ENCODE assay signal across 28 cellular contexts in genomic region chr3:127017229-127017628, GRCh38.
"Had no signal": no experiment of that assay in that cellular context is flagged by ENCODE, and none has a peak within 500 bp of the region (broad histone marks: within the 10 kb centered on the region; RNA-seq: fewer than 3 reads in every experiment).

No MANE protein-coding gene starts in this region.

- H3K27me3 Mint-ChIP-seq: dendritic cell treated with granulocyte-macrophage colony-stimulating factor and Interleukin-4, amounts not matched to agents 40 ng/mL and 50 ng/mL, for 4 days; memory B cell; naive B cell had no signal

- H3K79me2 ChIP-seq: hepatocyte had no signal

- H3K9me3 Mint-ChIP-seq: dendritic cell treated with granulocyte-macrophage colony-stimulating factor and Interleukin-4, amounts not matched to agents 40 ng/mL and 50 ng/mL, for 4 days; immature natural killer cell; memory B cell; mesothelial cell of epicardium; naive B cell had no signal

- ATAC-seq: esophagus mucosa, gastroesophageal sphincter, heart left ventricle, left colon, left lobe of liver, lower lobe of right lung, mucosa of descending colon had no signal

- FAIRE-seq: frontal cortex, kidney had no signal

- H3K27me3 ChIP-seq: colonic mucosa, esophagus squamous epithelium, gastroesophageal sphincter, heart left ventricle, hepatocyte had no signal

- H3K36me3 Mint-ChIP-seq: immature natural killer cell had no signal

- H3K4me1 Mint-ChIP-seq: immature natural killer cell had no signal

- H3K27ac ChIP-seq: colonic mucosa, epithelial cell of prostate, esophagus squamous epithelium, gastroesophageal sphincter, heart left ventricle, hepatocyte, left ventricle myocardium inferior, lower lobe of right lung had no signal

- H3K4me3 Mint-ChIP-seq: dendritic cell treated with granulocyte-macrophage colony-stimulating factor and Interleukin-4, amounts not matched to agents 40 ng/mL and 50 ng/mL, for 4 days; immature natural killer cell; memory B cell; mesothelial cell of epicardium had no signal

- H3K9me3 ChIP-seq: colonic mucosa, esophagus squamous epithelium, gastroesophageal sphincter, heart left ventricle, left ventricle myocardium inferior, lower lobe of right lung, mucosa of descending colon had no signal

- H3K4me3 ChIP-seq: colonic mucosa, esophagus squamous epithelium, gastroesophageal sphincter, heart left ventricle, hepatocyte, left ventricle myocardium inferior, lower lobe of right lung, mucosa of descending colon had no signal

- H3K27ac Mint-ChIP-seq: dendritic cell treated with granulocyte-macrophage colony-stimulating factor and Interleukin-4, amounts not matched to agents 40 ng/mL and 50 ng/mL, for 4 days; immature natural killer cell; memory B cell; mesothelial cell of epicardium; naive B cell had no signal

- H3K4me2 ChIP-seq: hepatocyte had no signal

- H2AFZ ChIP-seq: hepatocyte had no signal

- DNase-seq: cerebellar nuclear complex; colonic mucosa; cortex of kidney; effector CD4-positive, alpha-beta T cell; effector memory CD4-positive, alpha-beta T cell; erythroblast; esophagus squamous epithelium; foreskin fibroblast; heart left ventricle; hypothalamus; immature natural killer cell; islet precursor cell; kidney; kidney glomerular epithelial cell; left colon; left ventricle myocardium inferior; lower lobe of right lung; mucosa of descending colon; naive B cell had no signal

- H3K36me3 ChIP-seq: colonic mucosa had no signal

- H3K4me1 ChIP-seq: colonic mucosa, left ventricle myocardium inferior, lower lobe of right lung had no signal
